In genomic region chr14:22303589-22304195, GRCh38 we compare ENCODE assay signal across 1 cellular context.
TF ChIP-seq lines count a peak whose summit lies in the region.

No MANE protein-coding gene starts in this region.

TF ChIP-seq in GM12878, 131 proteins besides CTCF, POLR2A, EP300 and RAD21 (continued from another document):
- TF ChIP-seq USF2 (IDR thresholded peaks at IDR 0.05; ENCODE audit: borderline replicate concordance, low read depth, low read length) (no peak), ZNF592 (IDR thresholded peaks at IDR 0.05) (0 out of 2 replicates have a peak, but pooled peaks have one; percentile 57), BMI1 (IDR thresholded peaks at IDR 0.05; ENCODE audit: borderline replicate concordance) (no peak), PBX3 (IDR thresholded peaks at IDR 0.05; ENCODE audit: insufficient replicate concordance, low read depth, low read length) (no peak), SMARCA5 (IDR thresholded peaks at IDR 0.05) (no peak), ZNF24 (IDR thresholded peaks at IDR 0.05) (no peak), BCL11A (IDR thresholded peaks at IDR 0.05; ENCODE audit: low read depth, low read length) (no peak), WRNIP1 (IDR thresholded peaks at IDR 0.05; ENCODE audit: borderline replicate concordance, low read depth, low read length) (no peak), TBL1XR1 (IDR thresholded peaks at IDR 0.05; ENCODE audit: low read depth, low read length) (no peak), SUPT20H (IDR thresholded peaks at IDR 0.05; ENCODE audit: borderline replicate concordance, control insufficient read depth, low read depth, low read length) (no peak), PML (IDR thresholded peaks at IDR 0.05; ENCODE audit: low read length) (no peak), ZNF384 (IDR thresholded peaks at IDR 0.05; ENCODE audit: borderline replicate concordance, low read depth, low read length) (peak; percentile 83), STAT3 (IDR thresholded peaks at IDR 0.05; ENCODE audit: low read depth, low read length) (no peak), RAD51 (IDR thresholded peaks at IDR 0.05) (no peak), BRCA1 (IDR thresholded peaks at IDR 0.05; ENCODE audit: low read depth, low read length) (no peak), CHD1 (IDR thresholded peaks at IDR 0.05; ENCODE audit: low read depth, low read length) (no peak), HCFC1 (IDR thresholded peaks at IDR 0.05; ENCODE audit: low read length) (no peak), TCF3 (IDR thresholded peaks at IDR 0.05; ENCODE audit: borderline replicate concordance, insufficient read depth, low read depth, low read length) (no peak), ATF7 (IDR thresholded peaks at IDR 0.05; ENCODE audit: low read depth) (no peak), YY1 (IDR thresholded peaks at IDR 0.05; ENCODE audit: low read depth, low read length) (no peak), SMC3 (IDR thresholded peaks at IDR 0.05; ENCODE audit: borderline replicate concordance, low read length) (peak; percentile 22; the same call in 1 of the 2 replicates), E4F1 (IDR thresholded peaks at IDR 0.05; ENCODE audit: borderline replicate concordance, partially characterized antibody) (no peak)
